In genomic region chr3:136741063-136741462, GRCh38 we compare ENCODE assay signal across 22 cellular contexts.
"Had no signal": no experiment of that assay in that cellular context is flagged by ENCODE, and none has a peak within 500 bp of the region (broad histone marks: within the 10 kb centered on the region; RNA-seq: fewer than 3 reads in every experiment).

No MANE protein-coding gene starts in this region.

- H3K4me2 ChIP-seq: KMS-11, PC-9 had no signal

- DNase-seq: activated CD4-positive, alpha-beta T cell treated with anti-CD3 and anti-CD28 coated beads for 4 hours; activated CD8-positive, alpha-beta memory T cell treated with anti-CD3 and anti-CD28 coated beads, Interleukin-2, amount 50 U/mL, for 4 hours; activated CD8-positive, alpha-beta T cell treated with anti-CD3 and anti-CD28 coated beads for 36 hours; activated naive CD4-positive, alpha-beta T cell treated with anti-CD3 and anti-CD28 coated beads, Interleukin-2, amount 50 U/mL, for 16 hours; activated T-cell treated with anti-CD3 and anti-CD28 coated beads, Interleukin-2, amount 50 U/mL, for 1 hour; aorta; caudate nucleus; NCI-H1092 treated with DMSO at 0.1 percent for 48 hours; NCI-H1417 treated with DMSO at 0.1 percent for 48 hours; NCI-H1694; NCI-H2029; NCI-H2107; NCI-H345; NCI-H510A; NCI-H526 treated with DMSO at 0.1 percent for 48 hours; PC-9; SIG-M5; SW 1271 had no signal

- H3K4me3 Mint-ChIP-seq: activated CD8-positive, alpha-beta T cell treated with anti-CD3 and anti-CD28 coated beads for 36 hours had no signal

- H3K36me3 ChIP-seq: breast epithelium had no signal

- H3K4me3 ChIP-seq: breast epithelium, PC-9 had no signal

- H3K27me3 ChIP-seq: breast epithelium had no signal

- H3K27me3 Mint-ChIP-seq: activated CD8-positive, alpha-beta T cell treated with anti-CD3 and anti-CD28 coated beads for 36 hours had no signal

- H3K4me1 ChIP-seq: breast epithelium had no signal

- ATAC-seq: activated CD4-positive, CD25-positive, alpha-beta regulatory T cell treated with anti-CD3 and anti-CD28 coated beads, Interleukin-2, amount 50 U/mL, for 24 hours; activated CD8-positive, alpha-beta T cell treated with anti-CD3 and anti-CD28 coated beads for 36 hours; SK-N-SH treated with all-trans-retinoic acid at 6 μM for 48 hours had no signal

- H3K9ac ChIP-seq: KMS-11 had no signal

- H3K27ac ChIP-seq: breast epithelium, KMS-11, PC-9 had no signal

- H3K27ac Mint-ChIP-seq: activated CD8-positive, alpha-beta T cell treated with anti-CD3 and anti-CD28 coated beads for 36 hours had no signal

- H2AFZ ChIP-seq: PC-9 had no signal

- H3K9me3 ChIP-seq: breast epithelium had no signal
